Comparison of ENCODE assay signal across 22 cellular contexts in the genomic region with DNA sequence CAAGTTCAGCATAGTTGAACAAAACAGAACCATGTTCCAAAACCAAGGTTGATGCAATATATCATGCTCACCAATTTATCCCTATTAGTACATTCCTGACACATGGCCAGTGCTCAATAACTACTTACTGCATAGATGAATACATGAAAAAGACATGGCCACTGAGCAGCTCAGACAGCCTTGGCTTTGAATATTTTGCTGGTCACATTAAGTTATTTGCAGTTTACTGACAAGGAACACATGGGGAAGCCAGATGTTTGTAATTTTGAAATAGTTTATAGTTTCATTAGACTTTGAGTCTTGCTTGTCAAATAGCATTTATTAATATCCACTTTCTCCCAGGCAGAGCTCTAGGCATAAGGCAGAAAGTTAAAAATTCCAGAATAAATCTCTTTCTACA.
"Had no signal": no experiment of that assay in that cellular context is flagged by ENCODE, and none has a peak within 500 bp of the region (broad histone marks: within the 10 kb centered on the region; RNA-seq: fewer than 3 reads in every experiment).

No MANE protein-coding gene starts in this region.

- H3K27me3 ChIP-seq: ascending aorta, body of pancreas had no signal

- H3K36me3 ChIP-seq: ascending aorta had no signal

- ATAC-seq: activated CD8-positive, alpha-beta T cell treated with anti-CD3 and anti-CD28 coated beads, Interleukin-2, amount 10 ng/mL, durations not matched to agents 7 days and 5 days; body of pancreas; WTC11 had no signal

- H3K4me3 ChIP-seq: ascending aorta, body of pancreas, PC-9 had no signal

- H3K27ac ChIP-seq: ascending aorta, body of pancreas, PC-9 had no signal

- DNase-seq: activated CD4-positive, alpha-beta T cell treated with anti-CD3 and anti-CD28 coated beads for 48 hours; activated CD4-positive, alpha-beta T cell treated with anti-CD3 and anti-CD28 coated beads, Interleukin-2, amount 50 U/mL, for 4 hours; activated CD4-positive, CD25-positive, alpha-beta regulatory T cell treated with anti-CD3 and anti-CD28 coated beads, Interleukin-2, amount 50 U/mL, for 72 hours; activated CD8-positive, alpha-beta memory T cell treated with anti-CD3 and anti-CD28 coated beads, Interleukin-2, amount 50 U/mL, for 48 hours; activated CD8-positive, alpha-beta T cell treated with anti-CD3 and anti-CD28 coated beads, Interleukin-2, amount 10 ng/mL, durations not matched to agents 7 days and 5 days; activated effector memory CD4-positive, alpha-beta T cell treated with Interleukin-2 at 50 U/mL for 16 hours; activated naive CD4-positive, alpha-beta T cell; activated T-cell treated with anti-CD3 and anti-CD28 coated beads, Interleukin-2, amount 50 U/mL, for 24 hours; amniotic stem cell; body of pancreas; central memory CD4-positive, alpha-beta T cell; KG1; NCI-H1048; NCI-H146; NCI-H187 treated with DMSO at 0.1 percent for 48 hours; NCI-H2081 treated with DMSO at 0.1 percent for 48 hours; NCI-H446; NCI-H524; PC-9; SIG-M5 had no signal

- H3K9me3 ChIP-seq: ascending aorta, body of pancreas had no signal

- H3K4me1 ChIP-seq: ascending aorta, body of pancreas had no signal
